ENCODE assay signal across 8 cellular contexts in genomic region chr4:38856046-38856445, GRCh38. TPM values are rescaled to one million over a fixed set of nuclear protein-coding genes. Genes with fewer than 3 reads are reported as not detected.
A peak's percentile ranks its signal among the peaks of the same experiment; 100 is the strongest.
DNase-seq lines count a peak whose midpoint lies in the region; ATAC-seq and TF ChIP-seq lines count a peak whose summit lies in the region.

No MANE protein-coding gene starts in this region.

- no peaks in the 10 kb centered on the region for H3K79me2 ChIP-seq in fibroblast of lung (ENCODE audit: control insufficient read depth, insufficient read depth, low read length)

- H3K4me3 ChIP-seq in Panc1 (ENCODE audit: low read depth in 2 of 2, low read length in 2 of 2) (peak overlapping the region; percentile 27 to 54), fibroblast of lung (replicated peaks in 1 of 4; ENCODE audit: control extremely low read depth in 1 of 4, insufficient read depth in 1 of 4, low read depth in 3 of 4, low read length in 4 of 4) (peak overlapping the region in 2 of 4 experiments; percentile 37 to 50), stomach (peak overlapping the region in 3 of 4 donors; percentile 11 to 27 (median 18))

- no peaks in the 10 kb centered on the region for H4K20me1 ChIP-seq in fibroblast of lung (ENCODE audit: control insufficient read depth, extremely low read depth, insufficient read depth, low read length)

- peak; percentile 48; the same call in 1 of the 2 replicates for ATAC-seq in Panc1
- no peak for ATAC-seq in GM21390 (IDR thresholded peaks at IDR 0.05; ENCODE audit: unreplicated experiment)

- CTCF ChIA-PET in Panc1 (lab: Charles Lee): interaction anchor here (0.6 to 1.1 kb wide), 3 partner anchors 73 to 555 kb away, joined by 4 to 6 read pairs (median 4); partner anchors contain the start of gene TLR10

- DNase-seq in SIG-M5 treated with dmso at 0.1 percent for 504 hours (lab: John Stamatoyannopoulos, UW; ENCODE audit: unreplicated experiment): peak; percentile 46
- DNase-seq in SIG-M5 (lab: John Stamatoyannopoulos, UW): no peak
- DNase-seq in Panc1 (ENCODE audit: low read depth, low spot score): no peak
- DNase-seq in fibroblast of lung (ENCODE audit: low read depth in 2 of 2): no peak
- no peak for DNase-seq in stomach
- DNase-seq in activated effector memory CD4-positive, alpha-beta T cell treated with anti-CD3 and anti-CD28 coated beads, Interleukin-2, amount 50 U/mL, for 16 hours: no peak
- DNase-seq in NCI-H1694 treated with DMSO at 0.1 percent for 48 hours (lab: John Stamatoyannopoulos, UW): no peak

- in situ Hi-C loops in Panc1 (cut with HindIII; ENCODE audit: low pct_unique_long_range_greater_than_20kb, low sequenced_read_pairs): no loop called here

- POLR2A ChIA-PET in Panc1 (lab: Charles Lee): interaction anchor here (0.7 kb wide), 1 partner anchor 9 kb away, joined by 3 read pairs; no protein-coding TSS in a partner anchor

- H3K9me3 ChIP-seq in Panc1 (ENCODE audit: control insufficient read depth, insufficient read depth, low read depth, low read length): no peaks in the 10 kb centered on the region
- H3K9me3 ChIP-seq in fibroblast of lung (ENCODE audit: control insufficient read depth, insufficient read depth, low read depth, low read length): no peaks in the 10 kb centered on the region
- H3K9me3 ChIP-seq in stomach: no peaks in the 10 kb centered on the region

- TF ChIP-seq POLR2A in stomach (IDR thresholded peaks at IDR 0.05): no peak

- intact Hi-C loops in Panc1 (cut with micrococcal nuclease; ENCODE audit: unreplicated experiment): loop anchor here (2.0 kb wide), 1 partner anchor 95 kb away; no protein-coding TSS in a partner anchor
- intact Hi-C loops in stomach (cut with DNase I; ENCODE audit: low total_unique reads): loop anchor here (10.0 kb wide), 1 partner anchor 91 kb away; no protein-coding TSS in a partner anchor

- peaks cover 19% of the 10 kb centered on the region for H3K4me1 ChIP-seq in Panc1 (ENCODE audit: control insufficient read depth, insufficient read depth, low read length)
- H3K4me1 ChIP-seq in fibroblast of lung (ENCODE audit: control insufficient read depth, extremely low read depth, insufficient read depth, low read length): peaks cover 11% of the 10 kb centered on the region
- H3K4me1 ChIP-seq in stomach: peaks cover 0 to 23% (median 8%) of the 10 kb centered on the region in 4 donors

- no TSS peak for BruUV-seq in Panc1 (replicated peaks; lab: Mats Ljungman, UMichigan)

- peak overlapping the region; percentile 34 for H2AFZ ChIP-seq in fibroblast of lung (ENCODE audit: low read length)

- H3K36me3 ChIP-seq in Panc1 (ENCODE audit: control insufficient read depth, insufficient read depth, low read length) (no peaks in the 10 kb centered on the region), fibroblast of lung (ENCODE audit: control insufficient read depth, insufficient read depth, low read length) (no peaks in the 10 kb centered on the region), stomach (no peaks in the 10 kb centered on the region)

- no peak overlapping the region for H3K9ac ChIP-seq in fibroblast of lung (ENCODE audit: insufficient read depth, low read length)

- H3K27me3 ChIP-seq in Panc1 (ENCODE audit: control insufficient read depth, insufficient read depth, low read length) (no peaks in the 10 kb centered on the region), fibroblast of lung (ENCODE audit: control insufficient read depth, insufficient read depth, low read length) (no peaks in the 10 kb centered on the region), stomach (no peaks in the 10 kb centered on the region)

- no peak for TF ChIP-seq EP300 in stomach (IDR thresholded peaks at IDR 0.05)

- WGBS in stomach, 5 donors: 26 to 39% (median 35%) methylated on average over 4 of the region's 4 CpGs

- no peak for TF ChIP-seq CTCF in Panc1 (IDR thresholded peaks at IDR 0.05)
- TF ChIP-seq CTCF in fibroblast of lung (conservative IDR thresholded peaks at IDR 0.05 in 1 of 2, IDR thresholded peaks at IDR 0.05 in 1 of 2; ENCODE audit: low read depth in 1 of 2, low read length in 2 of 2): no peak
- no peak for TF ChIP-seq CTCF in stomach (IDR thresholded peaks at IDR 0.05)

- H3K27ac ChIP-seq in Panc1 (ENCODE audit: low read length): peak overlapping the region; percentile 82; the same call in 1 of the 2 replicates
- no peak overlapping the region for H3K27ac ChIP-seq in fibroblast of lung (ENCODE audit: insufficient read depth, low read length)
- peak overlapping the region in 4 of 5 donors; percentile 11 to 88 (median 68) for H3K27ac ChIP-seq in stomach

- peak overlapping the region; percentile 46 for H3K4me2 ChIP-seq in fibroblast of lung (ENCODE audit: extremely low read depth, insufficient read depth, low read length)

RNA-seq across cellular contexts. Expression of gene TLR6, which starts 0.6 kb away (rescaled TPM):
- total RNA-seq in Panc1 (2021; ENCODE audit: unreplicated experiment): 1.1 TPM
- 0.29 TPM for polyA plus RNA-seq in Panc1 (2012; ENCODE audit: insufficient read length)
- total RNA-seq in fibroblast of lung: 1.0 and 2.3 TPM in 2 replicates
- polyA plus RNA-seq in fibroblast of lung: 1.9 and 2.3 TPM in 2 replicates
- polyA plus RNA-seq in fibroblast of lung (2012): 0.91 and 1.0 TPM in 2 replicates
- 1.3 TPM in 1 of 2 replicates, not detected in the other for polyA minus RNA-seq in fibroblast of lung (ENCODE audit: low replicate concordance)
- total RNA-seq in stomach: 10 to 100 TPM in 1 of 5 donors, 1 to 10 TPM in 2, not detected in 2; 3.3 to 29.0 (median 4.3) TPM
- polyA plus RNA-seq in stomach: under 1 TPM; 0.19 to 0.46 (median 0.23) TPM

RNA-seq across cellular contexts. Expression of gene FAM114A1, which starts 11.6 kb away (rescaled TPM):
- total RNA-seq in Panc1 (2021; ENCODE audit: unreplicated experiment) (32.0 TPM), fibroblast of lung (270 and 296 TPM in 2 replicates), stomach (100 to 1,000 TPM in 2 of 5 donors, 10 to 100 TPM in 3; 23.2 to 149 (median 63.0) TPM)
- 24.2 TPM for polyA plus RNA-seq in Panc1 (2012; ENCODE audit: insufficient read length)
- polyA plus RNA-seq in fibroblast of lung (272 and 402 TPM in 2 replicates), stomach (10 to 100 TPM; 10.4 to 35.6 (median 35.6) TPM)
- 154 and 275 TPM in 2 replicates for polyA plus RNA-seq in fibroblast of lung (2012)
- 238 and 250 TPM in 2 replicates for polyA minus RNA-seq in fibroblast of lung (ENCODE audit: low replicate concordance)

RNA-seq across cellular contexts. Expression of gene TLR1, which starts 51.5 kb away (rescaled TPM):
- 0.41 TPM for total RNA-seq in Panc1 (2021; ENCODE audit: unreplicated experiment)
- polyA plus RNA-seq in Panc1 (2012; ENCODE audit: insufficient read length): not detected
- 1.3 and 1.7 TPM in 2 replicates for total RNA-seq in fibroblast of lung
- 0.41 and 0.77 TPM in 2 replicates for polyA plus RNA-seq in fibroblast of lung
- 0.24 and 0.37 TPM in 2 replicates for polyA plus RNA-seq in fibroblast of lung (2012)
- not detected in 2 replicates for polyA minus RNA-seq in fibroblast of lung (ENCODE audit: low replicate concordance)
- 10 to 100 TPM in 1 of 5 donors, 1 to 10 TPM in 3, not detected in 1; 5.3 to 37.4 (median 6.9) TPM for total RNA-seq in stomach
- 1 to 10 TPM; 1.2 to 2.9 (median 1.5) TPM for polyA plus RNA-seq in stomach
